In genomic region chr11:124673333-124674167, GRCh38 we compare ENCODE assay signal across 8 cellular contexts. TPM values are rescaled to one million over a fixed set of nuclear protein-coding genes. Genes with fewer than 3 reads are reported as not detected.
DNase-seq lines count a peak whose midpoint lies in the region; ATAC-seq and TF ChIP-seq lines count a peak whose summit lies in the region.

SIAE (minus strand) TSS chr11:124673739; CDS start chr11:124673708, 31 bp downstream.
SPA17 (plus strand) TSS chr11:124673904; CDS start chr11:124675265, 1,361 bp downstream.

- H3K36me3 ChIP-seq in esophagus (ENCODE audit: control insufficient read depth in 2 of 2, insufficient read depth in 2 of 2, low read length in 1 of 2) (no peaks in the 10 kb centered on the region), mucosa of rectum (ENCODE audit: control insufficient read depth in 2 of 2, insufficient read depth in 2 of 2, low read length in 2 of 2) (no peaks in the 10 kb centered on the region)

- peak within 1 kb of the TSS; percentile 94 to 96 for H3K9ac ChIP-seq in mucosa of rectum (ENCODE audit: low read depth in 1 of 2, low read length in 2 of 2)

- WGBS in esophagus, 2 donors: 1% methylated on average over 58 of the region's 58 CpGs

- peak; percentile 74 for DNase-seq in DMS 273 treated with DMSO at 0.1 percent for 48 hours (lab: John Stamatoyannopoulos, UW)
- DNase-seq in HuH-7 (ENCODE audit: low spot score): peak; percentile 86
- DNase-seq in activated T-cell treated with anti-CD3 and anti-CD28 coated beads, Interleukin-2, amount 50 U/mL, for 48 hours: peak; percentile 91 to 94
- DNase-seq in stimulated activated CD8-positive, alpha-beta memory T cell treated with anti-CD3 and anti-CD28 coated beads, Interleukin-4, amount 100 ng/mL, for 4 hours (ENCODE audit: low read depth in 2 of 2, low spot score in 1 of 2): peak; percentile 53 to 67

- H3K27me3 ChIP-seq in esophagus (ENCODE audit: control insufficient read depth in 1 of 2, insufficient read depth in 2 of 2, low read length in 2 of 2) (no peaks in the 10 kb centered on the region), mucosa of rectum (ENCODE audit: control insufficient read depth in 2 of 2, insufficient read depth in 2 of 2, low read length in 2 of 2) (no peaks in the 10 kb centered on the region)

- H3K27ac ChIP-seq in esophagus (ENCODE audit: low read depth in 2 of 2, low read length in 1 of 2): peak within 1 kb of the TSS; percentile 89 to 90
- peak within 1 kb of the TSS; percentile 94 for H3K27ac ChIP-seq in mucosa of rectum (ENCODE audit: low read depth in 2 of 2, low read length in 2 of 2)

- H3K9me3 ChIP-seq in esophagus (ENCODE audit: control insufficient read depth in 2 of 2, insufficient read depth in 1 of 2, low read depth in 1 of 2, low read length in 1 of 2): no peaks in the 10 kb centered on the region
- no peaks in the 10 kb centered on the region for H3K9me3 ChIP-seq in mucosa of rectum (ENCODE audit: control insufficient read depth in 2 of 2, low read length in 2 of 2)

- H3K4me1 ChIP-seq in esophagus (ENCODE audit: control insufficient read depth in 2 of 2, insufficient read depth in 2 of 2, low read length in 1 of 2) (no peaks in the 10 kb centered on the region), mucosa of rectum (ENCODE audit: control insufficient read depth in 2 of 2, insufficient read depth in 2 of 2, low read length in 2 of 2) (peaks cover 3 to 31% of the 10 kb centered on the region in 2 donors)

- peak within 1 kb of the TSS; percentile 80 to 93 for H3K4me3 ChIP-seq in esophagus (ENCODE audit: low read depth in 1 of 2, low read length in 2 of 2)
- H3K4me3 ChIP-seq in mucosa of rectum (ENCODE audit: low read length in 2 of 2): peak within 1 kb of the TSS; percentile 86 to 90

- peak; percentile 88 for ATAC-seq in GM21515 (IDR thresholded peaks at IDR 0.05; ENCODE audit: unreplicated experiment)

TF ChIP-seq in PFSK-1, 5 proteins besides CTCF, POLR2A, EP300 and RAD21:
- TF ChIP-seq TAF1 (IDR thresholded peaks at IDR 0.05; ENCODE audit: borderline replicate concordance, insufficient read depth, low read length) (peak; percentile 79; the same call in 1 of the 2 replicates), FOXP2 (optimal IDR thresholded peaks at IDR 0.05; ENCODE audit: borderline replicate concordance, extremely low read depth, extremely low read length, insufficient read depth) (peak; percentile 58), SIN3A (IDR thresholded peaks at IDR 0.05; ENCODE audit: borderline replicate concordance, insufficient read depth, low read length) (peak; percentile 92), POLR2AphosphoS5 (IDR thresholded peaks at IDR 0.05; ENCODE audit: low read depth, low read length) (peak; percentile 94), REST (IDR thresholded peaks at IDR 0.05; ENCODE audit: insufficient read depth in 1 of 2, low read depth in 2 of 2, low read length in 2 of 2) (0 out of 4 replicates have a peak, but pooled peaks of 1 of the 2 experiments have one; percentile 57)

RNA-seq across cellular contexts. Expression of gene SIAE, which starts in this region (rescaled TPM):
- polyA plus RNA-seq in PFSK-1 (2012; ENCODE audit: insufficient read length, low read depth): 5.8 TPM
- 10 to 100 TPM in 1 of 2 donors, 1 to 10 TPM in 1; 9.0 to 11.6 TPM for polyA plus RNA-seq in esophagus

RNA-seq across cellular contexts. Expression of gene SPA17, which starts in this region (rescaled TPM):
- polyA plus RNA-seq in PFSK-1 (2012; ENCODE audit: insufficient read length, low read depth): 1.4 TPM
- 1 to 10 TPM; 7.1 to 7.8 TPM for polyA plus RNA-seq in esophagus

Comparison
In these comparisons a context has a peak if more than half of its experiments do, and no peak if none do; other contexts are left out.
1. Peak in every context shown above with its lines: DNase-seq, ATAC-seq, H3K4me3 ChIP-seq and H3K27ac ChIP-seq.